In genomic region chr3:166340604-166341003, GRCh38 we compare ENCODE assay signal across 2 cellular contexts.
A peak's percentile ranks its signal among the peaks of the same experiment; 100 is the strongest.
TF ChIP-seq lines count a peak whose summit lies in the region.

No MANE protein-coding gene starts in this region.

TF ChIP-seq in GM12878, 131 proteins besides CTCF, POLR2A, EP300 and RAD21 (continued from another document):
- TF ChIP-seq MLLT1 (IDR thresholded peaks at IDR 0.05) (no peak), CBX5 (IDR thresholded peaks at IDR 0.05; ENCODE audit: low read depth) (no peak), SREBF2 (IDR thresholded peaks at IDR 0.05; ENCODE audit: low read length) (no peak), SIN3A (IDR thresholded peaks at IDR 0.05; ENCODE audit: low read depth, low read length) (no peak)

TF ChIP-seq in neural cell, 6 proteins besides CTCF, POLR2A, EP300 and RAD21:
- no peak for TF ChIP-seq REST (IDR thresholded peaks at IDR 0.05; ENCODE audit: borderline replicate concordance)
- peak; percentile 72 for TF ChIP-seq POLR2AphosphoS5 (IDR thresholded peaks at IDR 0.05)
